Comparison of ENCODE assay signal across 10 cellular contexts in genomic region chr15:84638103-84638502, GRCh38. TPM values are rescaled to one million over a fixed set of nuclear protein-coding genes. Genes with fewer than 3 reads are reported as not detected.
A peak's percentile ranks its signal among the peaks of the same experiment; 100 is the strongest.
DNase-seq lines count a peak whose midpoint lies in the region; TF ChIP-seq lines count a peak whose summit lies in the region.
"Had no signal": no experiment of that assay in that cellular context is flagged by ENCODE, and none has a peak within 500 bp of the region (broad histone marks: within the 10 kb centered on the region; RNA-seq: fewer than 3 reads in every experiment).

No MANE protein-coding gene starts in this region.

- H3K4me3 ChIP-seq in NT2/D1 (ENCODE audit: insufficient read length, low read depth), result no peak overlapping the region
- H3K4me3 ChIP-seq in cardiac fibroblast (replicated peaks in 1 of 2; ENCODE audit: low read depth in 2 of 2, low read length in 2 of 2), result no peak overlapping the region

- H3K9me3 ChIP-seq in NT2/D1 (ENCODE audit: insufficient read depth, low read length), result no peaks in the 10 kb centered on the region

- H3K27me3 Mint-ChIP-seq in neural crest cell (ENCODE audit: low read depth), result peaks cover 9% of the 10 kb centered on the region

- H3K36me3 ChIP-seq in NT2/D1 (ENCODE audit: insufficient read depth, insufficient read length, low read length), result peaks cover 34% of the 10 kb centered on the region

- H3K4me1 ChIP-seq in NT2/D1 (ENCODE audit: insufficient read depth, insufficient read length), result peaks cover 3% of the 10 kb centered on the region

- peaks cover 13% of the 10 kb centered on the region for H3K4me1 Mint-ChIP-seq in neural crest cell

- no peak overlapping the region for H3K27ac Mint-ChIP-seq in neural crest cell (ENCODE audit: unreplicated experiment)
- H3K27ac Mint-ChIP-seq: nephron progenitor cell had no signal

- CTCF ChIA-PET in GM10248 (lab: Yijun Ruan, JAX), result interaction anchor here (1.3 to 1.7 kb wide), 3 partner anchors 38 to 50 kb away, joined by 3 to 4 read pairs (median 3); no protein-coding TSS in a partner anchor

- peak overlapping the region; percentile 5 for H3K4me3 Mint-ChIP-seq in neural crest cell
- H3K4me3 Mint-ChIP-seq: nephron progenitor cell had no signal

- no peaks in the 10 kb centered on the region for H3K9me3 Mint-ChIP-seq in neural crest cell
- H3K9me3 Mint-ChIP-seq: nephron progenitor cell had no signal

- H3K27me3 ChIP-seq in NT2/D1 (ENCODE audit: insufficient read depth, insufficient read length), result peaks cover 32% of the 10 kb centered on the region

- H3K36me3 Mint-ChIP-seq in neural crest cell (ENCODE audit: low read depth), result peaks cover 13% of the 10 kb centered on the region

- POLR2A ChIA-PET in GM10248 (lab: Yijun Ruan, JAX), result interaction anchor here (0.5 to 0.9 kb wide), 3 partner anchors 13 to 54 kb away, joined by 3 to 11 read pairs (median 3); no protein-coding TSS in a partner anchor

- TF ChIP-seq CTCF in cardiac fibroblast (IDR thresholded peaks at IDR 0.05; ENCODE audit: low read depth, low read length), result no peak
- no peak for TF ChIP-seq CTCF in neural crest cell (conservative IDR thresholded peaks at IDR 0.05)
- no peak for TF ChIP-seq CTCF in GM10248 (IDR thresholded peaks at IDR 0.05; ENCODE audit: control extremely low read depth, extremely low read depth, low read depth, missing control alignments)

- peak; percentile 42 for DNase-seq in SIG-M5 treated with dmso at 0.1 percent for 504 hours (lab: John Stamatoyannopoulos, UW; ENCODE audit: unreplicated experiment)
- DNase-seq in SIG-M5 (lab: John Stamatoyannopoulos, UW), result no peak
- DNase-seq in NT2/D1 (ENCODE audit: low read depth, low spot score), result peak; percentile 57
- peak; percentile 15 to 55 for DNase-seq in cardiac fibroblast (ENCODE audit: low read depth in 2 of 2)
- DNase-seq in neural crest cell (ENCODE audit: low read depth, low spot score), result no peak
- DNase-seq in NCI-H446 (lab: John Stamatoyannopoulos, UW), result no peak
- no peak for DNase-seq in NCI-H1436 (lab: John Stamatoyannopoulos, UW)
- no peak for DNase-seq in GM10248 (ENCODE audit: extremely low spot score)
- DNase-seq: AML-193, nephron progenitor cell had no signal

- no peak overlapping the region for H3K9ac ChIP-seq in NT2/D1 (ENCODE audit: insufficient read length, low read depth)

RNA-seq across cellular contexts. Expression of gene WDR73, which starts 16.0 kb away (rescaled TPM):
- 47.1 and 53.2 TPM in 2 replicates for total RNA-seq in neural crest cell

RNA-seq across cellular contexts. Expression of gene NMB, which starts 19.9 kb away (rescaled TPM):
- 4.0 and 4.9 TPM in 2 replicates for total RNA-seq in neural crest cell

RNA-seq across cellular contexts. Expression of gene ZSCAN2, which starts 37.3 kb away (rescaled TPM):
- 21.1 and 21.7 TPM in 2 replicates for total RNA-seq in neural crest cell

Comparison
In these comparisons a context has a peak if more than half of its experiments do, and no peak if none do; other contexts are left out.
1. DNase-seq: peak in SIG-M5 treated with dmso at 0.1 percent for 504 hours (single experiment), NT2/D1 (single experiment) and cardiac fibroblast (2 of 2); none in SIG-M5 (single experiment), neural crest cell (single experiment), NCI-H446 (0 of 2), NCI-H1436 (single experiment) and GM10248 (single experiment).